In the genomic region with DNA sequence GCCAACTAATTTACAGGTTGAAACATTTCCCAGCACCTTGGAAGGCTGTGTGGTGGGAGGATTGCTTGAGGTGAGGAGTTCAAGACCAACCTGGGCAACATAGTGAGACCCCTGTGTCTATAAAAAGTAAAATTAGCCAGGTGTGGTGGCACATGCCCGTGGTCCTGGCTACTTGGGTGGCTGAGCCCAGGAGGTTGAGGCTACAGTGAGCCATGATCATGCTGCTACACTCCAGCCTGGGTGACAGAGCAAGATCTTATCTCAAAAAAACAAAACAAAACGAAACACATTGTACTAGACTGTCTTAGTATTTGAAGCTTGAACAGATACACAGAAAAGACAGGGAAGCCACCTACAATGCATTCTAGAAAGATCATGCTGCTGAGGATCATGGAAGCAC, we compare ENCODE assay signal across 16 cellular contexts. TPM values are rescaled to one million over a fixed set of nuclear protein-coding genes. Genes with fewer than 3 reads are reported as not detected.
A peak's percentile ranks its signal among the peaks of the same experiment; 100 is the strongest.
DNase-seq lines count a peak whose midpoint lies in the region; ATAC-seq and TF ChIP-seq lines count a peak whose summit lies in the region.
"Had no signal": no experiment of that assay in that cellular context is flagged by ENCODE, and none has a peak within 500 bp of the region (broad histone marks: within the 10 kb centered on the region; RNA-seq: fewer than 3 reads in every experiment).

No MANE protein-coding gene starts in this region.

- H3K27me3 Mint-ChIP-seq in activated CD8-positive, alpha-beta T cell treated with anti-CD3 and anti-CD28 coated beads, Interleukin-2, amount 10 ng/mL, durations not matched to agents 7 days and 5 days (ENCODE audit: low read depth): no peaks in the 10 kb centered on the region
- H3K27me3 Mint-ChIP-seq in activated CD8-positive, alpha-beta T cell treated with anti-CD3 and anti-CD28 coated beads for 36 hours: no peaks in the 10 kb centered on the region
- H3K27me3 Mint-ChIP-seq: IgD-negative memory B cell had no signal

- ATAC-seq in activated CD8-positive, alpha-beta T cell treated with anti-CD3 and anti-CD28 coated beads, Interleukin-2, amount 10 ng/mL, durations not matched to agents 7 days and 5 days: no peak
- no peak for ATAC-seq in activated CD8-positive, alpha-beta T cell treated with anti-CD3 and anti-CD28 coated beads for 36 hours
- no peak for ATAC-seq in HG02884 (IDR thresholded peaks at IDR 0.05; ENCODE audit: unreplicated experiment)

- no peak overlapping the region for H3K4me3 Mint-ChIP-seq in activated CD8-positive, alpha-beta T cell treated with anti-CD3 and anti-CD28 coated beads, Interleukin-2, amount 10 ng/mL, durations not matched to agents 7 days and 5 days
- no peak overlapping the region for H3K4me3 Mint-ChIP-seq in activated CD8-positive, alpha-beta T cell treated with anti-CD3 and anti-CD28 coated beads for 36 hours

- H3K9ac ChIP-seq in adipocyte (ENCODE audit: low read length): no peak overlapping the region

- intact Hi-C loops in activated CD8-positive, alpha-beta T cell treated with anti-CD3 and anti-CD28 coated beads for 36 hours (cut with micrococcal nuclease): loop anchor here (5.0 to 10.0 kb wide), 2 partner anchors 280 to 328 kb away; no protein-coding TSS in a partner anchor

- peaks cover 12% of the 10 kb centered on the region for H3K36me3 Mint-ChIP-seq in activated CD8-positive, alpha-beta T cell treated with anti-CD3 and anti-CD28 coated beads, Interleukin-2, amount 10 ng/mL, durations not matched to agents 7 days and 5 days (ENCODE audit: low read depth)
- H3K36me3 Mint-ChIP-seq in activated CD8-positive, alpha-beta T cell treated with anti-CD3 and anti-CD28 coated beads for 36 hours (ENCODE audit: low read depth): no peaks in the 10 kb centered on the region

- H3K27ac Mint-ChIP-seq in activated CD8-positive, alpha-beta T cell treated with anti-CD3 and anti-CD28 coated beads, Interleukin-2, amount 10 ng/mL, durations not matched to agents 7 days and 5 days: peak overlapping the region; percentile 15
- no peak overlapping the region for H3K27ac Mint-ChIP-seq in activated CD8-positive, alpha-beta T cell treated with anti-CD3 and anti-CD28 coated beads for 36 hours
- H3K27ac Mint-ChIP-seq: IgD-negative memory B cell had no signal

- no peaks in the 10 kb centered on the region for H3K36me3 ChIP-seq in HEK293 (ENCODE audit: control insufficient read depth in 2 of 2, insufficient read depth in 1 of 2, low read length in 2 of 2)
- H3K36me3 ChIP-seq in adipocyte (ENCODE audit: control insufficient read depth, insufficient read depth, low read length, severe bottlenecking): no peaks in the 10 kb centered on the region
- no peaks in the 10 kb centered on the region for H3K36me3 ChIP-seq in neutrophil
- H3K36me3 ChIP-seq: colonic mucosa had no signal

- peak; percentile 25 for DNase-seq in activated CD8-positive, alpha-beta T cell treated with anti-CD3 and anti-CD28 coated beads, Interleukin-2, amount 10 ng/mL, durations not matched to agents 7 days and 5 days
- no peak for DNase-seq in activated CD8-positive, alpha-beta T cell treated with anti-CD3 and anti-CD28 coated beads for 36 hours
- DNase-seq in adipocyte (ENCODE audit: low read depth) (no peak), activated T-cell treated with anti-CD3 and anti-CD28 coated beads for 4 hours (no peak), activated gamma-delta T cell (lab: John Stamatoyannopoulos, UW) (no peak)
- DNase-seq: activated CD8-positive, alpha-beta memory T cell treated with anti-CD3 and anti-CD28 coated beads, Interleukin-2, amount 50 U/mL, for 48 hours; colonic mucosa; DMS153; NCI-H1436 treated with DMSO at 0.1 percent for 48 hours; NCI-H524 treated with DMSO at 0.1 percent for 48 hours; posterior cingulate gyrus had no signal

- CTCF ChIA-PET in activated CD8-positive, alpha-beta T cell treated with anti-CD3 and anti-CD28 coated beads, Interleukin-2, amount 10 ng/mL, durations not matched to agents 7 days and 5 days (lab: Charles Lee): interaction anchor here (0.9 to 3.2 kb wide), 4 partner anchors 10 to 416 kb away, joined by 3 to 14 read pairs (median 4); no protein-coding TSS in a partner anchor
- CTCF ChIA-PET in activated CD8-positive, alpha-beta T cell treated with anti-CD3 and anti-CD28 coated beads for 36 hours (lab: Charles Lee): interaction anchor here (6.2 kb wide), 1 partner anchor 16 kb away, joined by 55 read pairs; no protein-coding TSS in a partner anchor
- CTCF ChIA-PET in HEK293 (lab: Yijun Ruan, JAX): interaction anchor here (5.0 kb wide), 1 partner anchor 16 kb away, joined by 25 read pairs; no protein-coding TSS in a partner anchor

- H3K27ac ChIP-seq in HEK293 (ENCODE audit: extremely low read depth, low read depth, low read length): no peak overlapping the region
- H3K27ac ChIP-seq in neutrophil: peak overlapping the region; percentile 94
- H3K27ac ChIP-seq: colonic mucosa, tibial nerve had no signal

- peaks cover 39% of the 10 kb centered on the region for H3K4me1 Mint-ChIP-seq in activated CD8-positive, alpha-beta T cell treated with anti-CD3 and anti-CD28 coated beads, Interleukin-2, amount 10 ng/mL, durations not matched to agents 7 days and 5 days (ENCODE audit: low read depth)
- peaks cover 28% of the 10 kb centered on the region for H3K4me1 Mint-ChIP-seq in activated CD8-positive, alpha-beta T cell treated with anti-CD3 and anti-CD28 coated beads for 36 hours (ENCODE audit: low read depth)

- H3K4me1 ChIP-seq in HEK293 (ENCODE audit: control insufficient read depth, insufficient read depth, low read length) (no peaks in the 10 kb centered on the region), adipocyte (ENCODE audit: control insufficient read depth, insufficient read depth, low read length) (peaks cover 29% of the 10 kb centered on the region), neutrophil (ENCODE audit: control insufficient read depth in 1 of 2, insufficient read depth in 1 of 2, low read depth in 1 of 2, low read length in 1 of 2) (peaks cover 42 to 43% of the 10 kb centered on the region in 2 experiments)

- H3K27me3 ChIP-seq in adipocyte (replicated peaks; ENCODE audit: control insufficient read depth, insufficient read depth, low read length) (no peaks in the 10 kb centered on the region), neutrophil (no peaks in the 10 kb centered on the region)
- H3K27me3 ChIP-seq: colonic mucosa, tibial nerve had no signal

- H3K4me3 ChIP-seq in HEK293 (ENCODE audit: low read depth, low read length): no peak overlapping the region
- peak overlapping the region; percentile 89 for H3K4me3 ChIP-seq in adipocyte (ENCODE audit: low read length)
- H3K4me3 ChIP-seq in neutrophil (ENCODE audit: low read depth in 1 of 2, low read length in 1 of 2): no peak overlapping the region
- H3K4me3 ChIP-seq: colonic mucosa, tibial nerve had no signal

- no peak for TF ChIP-seq CTCF in activated CD8-positive, alpha-beta T cell treated with anti-CD3 and anti-CD28 coated beads for 36 hours (IDR thresholded peaks at IDR 0.05)
- no peak for TF ChIP-seq CTCF in HEK293 (tag by site-specific recombination; IDR thresholded peaks at IDR 0.05)
- no peak for TF ChIP-seq CTCF in neutrophil (IDR thresholded peaks at IDR 0.05)

- POLR2A ChIA-PET in activated CD8-positive, alpha-beta T cell treated with anti-CD3 and anti-CD28 coated beads, Interleukin-2, amount 10 ng/mL, durations not matched to agents 7 days and 5 days (lab: Charles Lee): interaction anchor here (1.0 kb wide), 1 partner anchor 12 kb away, joined by 3 read pairs; no protein-coding TSS in a partner anchor
- POLR2A ChIA-PET in activated CD8-positive, alpha-beta T cell treated with anti-CD3 and anti-CD28 coated beads for 36 hours (lab: Charles Lee): no interaction called here
- POLR2A ChIA-PET in HEK293 (lab: Yijun Ruan, JAX): interaction anchor here (3.3 kb wide), 1 partner anchor 10 kb away, joined by 12 read pairs; no protein-coding TSS in a partner anchor

- H3K9me3 ChIP-seq in HEK293 (ENCODE audit: control insufficient read depth, insufficient read depth, low read depth, low read length) (no peaks in the 10 kb centered on the region), adipocyte (ENCODE audit: control insufficient read depth, low read length) (no peaks in the 10 kb centered on the region), neutrophil (no peaks in the 10 kb centered on the region)
- H3K9me3 ChIP-seq: colonic mucosa, tibial nerve had no signal

- H3K9me3 Mint-ChIP-seq in activated CD8-positive, alpha-beta T cell treated with anti-CD3 and anti-CD28 coated beads, Interleukin-2, amount 10 ng/mL, durations not matched to agents 7 days and 5 days (ENCODE audit: insufficient read depth): no peaks in the 10 kb centered on the region
- peaks cover 1% of the 10 kb centered on the region for H3K9me3 Mint-ChIP-seq in activated CD8-positive, alpha-beta T cell treated with anti-CD3 and anti-CD28 coated beads for 36 hours
- H3K9me3 Mint-ChIP-seq: IgD-negative memory B cell had no signal

TF ChIP-seq in HEK293, 187 proteins besides CTCF, POLR2A, EP300 and RAD21:
- TF ChIP-seq HOXA7 (CRISPR knock-in tag; IDR thresholded peaks at IDR 0.05; ENCODE audit: borderline replicate concordance): no peak
- peak; percentile 70 for TF ChIP-seq ZNF121 (tag by site-specific recombination; IDR thresholded peaks at IDR 0.05)
- no peak for TF ChIP-seq ZNF600 (tag by site-specific recombination; IDR thresholded peaks at IDR 0.05)

RNA-seq across cellular contexts. Expression of a gene that starts 2.8 kb away (rescaled TPM):
- total RNA-seq in activated CD8-positive, alpha-beta T cell treated with anti-CD3 and anti-CD28 coated beads, Interleukin-2, amount 10 ng/mL, durations not matched to agents 7 days and 5 days: 10 to 100 TPM; 28.9 to 29.8 TPM
- 10 to 100 TPM; 24.5 to 25.3 TPM for total RNA-seq in activated CD8-positive, alpha-beta T cell treated with anti-CD3 and anti-CD28 coated beads for 36 hours

RNA-seq across cellular contexts. Expression of a gene that starts 43.7 kb away (rescaled TPM):
- total RNA-seq in activated CD8-positive, alpha-beta T cell treated with anti-CD3 and anti-CD28 coated beads, Interleukin-2, amount 10 ng/mL, durations not matched to agents 7 days and 5 days: 100 to 1,000 TPM; 156 to 176 TPM
- total RNA-seq in activated CD8-positive, alpha-beta T cell treated with anti-CD3 and anti-CD28 coated beads for 36 hours: 100 to 1,000 TPM; 108 to 120 TPM
